ENCODE assay signal across 16 cellular contexts in genomic region chr5:138903113-138903789, GRCh38. TPM values are rescaled to one million over a fixed set of nuclear protein-coding genes. Genes with fewer than 3 reads are reported as not detected.
DNase-seq lines count a peak whose midpoint lies in the region; ATAC-seq, FAIRE-seq and TF ChIP-seq lines count a peak whose summit lies in the region.
"Had no signal": no experiment of that assay in that cellular context is flagged by ENCODE, and none has a peak within 500 bp of the region (broad histone marks: within the 10 kb centered on the region; RNA-seq: fewer than 3 reads in every experiment).

No MANE protein-coding gene starts in this region.

- H2BK15ac ChIP-seq in mesenchymal stem cell (ENCODE audit: low read depth, poor library complexity, severe bottlenecking) = no peak overlapping the region

- H3K9me3 ChIP-seq in AG04450 (ENCODE audit: control insufficient read depth, insufficient read depth, low read length) (no peaks in the 10 kb centered on the region), mesenchymal stem cell (ENCODE audit: control insufficient read depth, low read length) (no peaks in the 10 kb centered on the region)
- H3K9me3 ChIP-seq: upper lobe of left lung had no signal

- no peak overlapping the region for H2BK12ac ChIP-seq in mesenchymal stem cell (ENCODE audit: low read length in 2 of 2)

- H3K4me3 ChIP-seq in AG04450 (ENCODE audit: low read depth, low read length) (no peak overlapping the region), mesenchymal stem cell (ENCODE audit: insufficient read depth in 1 of 2, low read depth in 1 of 2, low read length in 2 of 2) (no peak overlapping the region)
- H3K4me3 ChIP-seq: upper lobe of left lung had no signal

- H3K4ac ChIP-seq in mesenchymal stem cell (ENCODE audit: low read depth in 1 of 2, low read length in 2 of 2) = no peak overlapping the region

- H3K27ac Mint-ChIP-seq in stimulated activated naive CD8-positive, alpha-beta T cell treated with anti-CD3 and anti-CD28 coated beads, Interleukin-15, amount 100 ng/mL, for 72 hours = no peak overlapping the region
- H3K27ac Mint-ChIP-seq: activated naive CD8-positive, alpha-beta T cell treated with anti-CD3 and anti-CD28 coated beads, Interleukin-2, amount 50 U/mL, for 24 hours had no signal

- H3K79me1 ChIP-seq in mesenchymal stem cell (replicated peaks; ENCODE audit: low read length, poor library complexity, severe bottlenecking) = peaks cover 16% of the 10 kb centered on the region

- no peak overlapping the region for H4K91ac ChIP-seq in mesenchymal stem cell (ENCODE audit: low read length)

- no peak overlapping the region for H4K8ac ChIP-seq in mesenchymal stem cell (ENCODE audit: low read length)

- TF ChIP-seq CTCF in AG04450 (IDR thresholded peaks at IDR 0.05; ENCODE audit: low read depth, low read length) (no peak), D721Med (IDR thresholded peaks at IDR 0.05; ENCODE audit: insufficient read depth, missing control alignments) (no peak)

- no peak overlapping the region for H2BK120ac ChIP-seq in mesenchymal stem cell (ENCODE audit: low read depth, low read length)

- peaks cover 10% of the 10 kb centered on the region for H3K27me3 Mint-ChIP-seq in stimulated activated naive CD8-positive, alpha-beta T cell treated with anti-CD3 and anti-CD28 coated beads, Interleukin-15, amount 100 ng/mL, for 72 hours
- H3K27me3 Mint-ChIP-seq: naive B cell had no signal

- H3K23ac ChIP-seq in mesenchymal stem cell (ENCODE audit: low read length in 2 of 2) = no peak overlapping the region

- peaks cover 12 to 66% of the 10 kb centered on the region in 2 experiments for H3K36me3 ChIP-seq in mesenchymal stem cell (ENCODE audit: control insufficient read depth in 1 of 2, insufficient read depth in 2 of 2, low read depth in 1 of 2, low read length in 2 of 2)

- H3K9ac ChIP-seq in mesenchymal stem cell (ENCODE audit: low read length) = no peak overlapping the region

- DNase-seq in AG04450 (ENCODE audit: low read depth, low spot score) (peak; percentile 7), NCI-H748 treated with DMSO at 0.1 percent for 48 hours (lab: John Stamatoyannopoulos, UW) (peak; percentile 7), dermis microvascular lymphatic vessel endothelial cell (ENCODE audit: low read depth in 2 of 2) (peak; percentile 84 to 87), mesenchymal stem cell (peak; percentile 79), D721Med (ENCODE audit: insufficient read length, low spot score) (no peak), COLO829 (ENCODE audit: low spot score) (no peak)
- DNase-seq in stimulated activated naive CD8-positive, alpha-beta T cell treated with anti-CD3 and anti-CD28 coated beads, Interleukin-15, amount 100 ng/mL, for 72 hours = no peak
- DNase-seq in stimulated activated CD4-positive, alpha-beta T cell treated with anti-CD3 and anti-CD28 coated beads, Interleukin-4, amount 100 ng/mL, for 24 hours = no peak
- DNase-seq: activated naive CD8-positive, alpha-beta T cell treated with anti-CD3 and anti-CD28 coated beads, Interleukin-2, amount 50 U/mL, for 24 hours; DND-41; naive B cell; NCI-H2107; small intestine; T-helper 2 cell; upper lobe of left lung had no signal

- H2AK5ac ChIP-seq in mesenchymal stem cell (ENCODE audit: low read length, severe bottlenecking) = no peak overlapping the region

- H3K4me3 Mint-ChIP-seq in stimulated activated naive CD8-positive, alpha-beta T cell treated with anti-CD3 and anti-CD28 coated beads, Interleukin-15, amount 100 ng/mL, for 72 hours = no peak overlapping the region
- H3K4me3 Mint-ChIP-seq: activated naive CD8-positive, alpha-beta T cell treated with anti-CD3 and anti-CD28 coated beads, Interleukin-2, amount 50 U/mL, for 24 hours; naive B cell had no signal

- FAIRE-seq in D721Med (lab: Jason Lieb, UNC) = no peak
- FAIRE-seq: islet of Langerhans, small intestine had no signal

- POLR2A ChIA-PET in AG04450 (lab: Yijun Ruan, JAX) = no interaction called here

- 43% methylated on average over 8 of the region's 10 CpGs for WGBS in mesenchymal stem cell

- no peak overlapping the region for H3K14ac ChIP-seq in mesenchymal stem cell (ENCODE audit: low read length in 2 of 2)

- no peak overlapping the region for H3K4me2 ChIP-seq in mesenchymal stem cell (ENCODE audit: low read length, poor library complexity, severe bottlenecking)

- H3K9me3 Mint-ChIP-seq in stimulated activated naive CD8-positive, alpha-beta T cell treated with anti-CD3 and anti-CD28 coated beads, Interleukin-15, amount 100 ng/mL, for 72 hours = peaks cover 0 to 3% of the 10 kb centered on the region in 2 donors

- no peak for ATAC-seq in stimulated activated naive CD8-positive, alpha-beta T cell treated with anti-CD3 and anti-CD28 coated beads, Interleukin-15, amount 100 ng/mL, for 72 hours
- ATAC-seq: activated naive CD8-positive, alpha-beta T cell treated with anti-CD3 and anti-CD28 coated beads, Interleukin-2, amount 50 U/mL, for 24 hours had no signal

- H2AFZ ChIP-seq in mesenchymal stem cell (ENCODE audit: low read depth, low read length) = no peak overlapping the region

- H3K4me1 ChIP-seq in mesenchymal stem cell (ENCODE audit: control insufficient read depth, insufficient read depth, low read depth, low read length) = peaks cover 14% of the 10 kb centered on the region

- CTCF ChIA-PET in AG04450 (lab: Charles Lee) = no interaction called here

- H3K27me3 ChIP-seq in AG04450 (ENCODE audit: control insufficient read depth, insufficient read depth, low read length) (no peaks in the 10 kb centered on the region), mesenchymal stem cell (ENCODE audit: control insufficient read depth in 1 of 2, insufficient read depth in 1 of 2, low read length in 2 of 2) (no peaks in the 10 kb centered on the region)
- H3K27me3 ChIP-seq: upper lobe of left lung had no signal

- H3K18ac ChIP-seq in mesenchymal stem cell (ENCODE audit: low read depth in 1 of 2, low read length in 2 of 2) = no peak overlapping the region

- no peak overlapping the region for H3K27ac ChIP-seq in AG04450 (ENCODE audit: low read depth, low read length)
- H3K27ac ChIP-seq in mesenchymal stem cell (ENCODE audit: low read length, poor library complexity, severe bottlenecking) = peak overlapping the region; percentile 55
- H3K27ac ChIP-seq: upper lobe of left lung had no signal

- no peak overlapping the region for H2BK5ac ChIP-seq in mesenchymal stem cell (ENCODE audit: low read depth, low read length, poor library complexity, severe bottlenecking)

- peaks cover 28% of the 10 kb centered on the region for H3K4me1 Mint-ChIP-seq in stimulated activated naive CD8-positive, alpha-beta T cell treated with anti-CD3 and anti-CD28 coated beads, Interleukin-15, amount 100 ng/mL, for 72 hours

RNA-seq across cellular contexts. Expression of gene LRRTM2, which starts 28.1 kb away (rescaled TPM):
- polyA plus RNA-seq in AG04450 (2011; rRNA removed) = 1.9 and 2.6 TPM in 2 replicates
- 2.8 and 3.1 TPM in 2 replicates for polyA minus RNA-seq in AG04450 (2011; rRNA and poly(A)+ RNA removed)
- total RNA-seq in dermis microvascular lymphatic vessel endothelial cell = 1.4 and 1.5 TPM in 2 replicates
- 0.86 TPM for polyA plus RNA-seq in mesenchymal stem cell (2013, experiment 1 of 2)
- 1.2 TPM for polyA plus RNA-seq in mesenchymal stem cell (2013, experiment 2 of 2)

Comparison
In these comparisons a context has a peak if more than half of its experiments do, and no peak if none do; other contexts are left out.
1. DNase-seq: peak in AG04450 (single experiment), NCI-H748 treated with DMSO at 0.1 percent for 48 hours (single experiment), dermis microvascular lymphatic vessel endothelial cell (2 of 2) and mesenchymal stem cell (single experiment); none in D721Med (single experiment), stimulated activated naive CD8-positive, alpha-beta T cell treated with anti-CD3 and anti-CD28 coated beads, Interleukin-15, amount 100 ng/mL, for 72 hours (0 of 2), stimulated activated CD4-positive, alpha-beta T cell treated with anti-CD3 and anti-CD28 coated beads, Interleukin-4, amount 100 ng/mL, for 24 hours (single experiment) and COLO829 (single experiment).